In genomic region chr14:62185078-62185477, GRCh38 we compare ENCODE assay signal across 19 cellular contexts.
DNase-seq lines count a peak whose midpoint lies in the region; ATAC-seq and TF ChIP-seq lines count a peak whose summit lies in the region.
"Had no signal": no experiment of that assay in that cellular context is flagged by ENCODE, and none has a peak within 500 bp of the region (broad histone marks: within the 10 kb centered on the region; RNA-seq: fewer than 3 reads in every experiment).

No MANE protein-coding gene starts in this region.

- no peak overlapping the region for H4K5ac ChIP-seq in IMR-90 (ENCODE audit: low read depth, low read length)

- TF ChIP-seq CTCF in IMR-90 (conservative IDR thresholded peaks at IDR 0.05; ENCODE audit: low read depth, low read length): no peak
- no peak for TF ChIP-seq CTCF in fibroblast of mammary gland (conservative IDR thresholded peaks at IDR 0.05; ENCODE audit: control insufficient read depth, insufficient read depth, low read depth, low read length)
- TF ChIP-seq CTCF in progenitor cell of endocrine pancreas (IDR thresholded peaks at IDR 0.05; ENCODE audit: unreplicated experiment): no peak

- H2BK5ac ChIP-seq in IMR-90 (ENCODE audit: low read depth, low read length, poor library complexity, severe bottlenecking): no peak overlapping the region

- peaks cover 7% of the 10 kb centered on the region for H3K27me3 Mint-ChIP-seq in activated CD4-positive, alpha-beta memory T cell treated with anti-CD3 and anti-CD28 coated beads for 36 hours
- H3K27me3 Mint-ChIP-seq in progenitor cell of endocrine pancreas: no peaks in the 10 kb centered on the region

- BruUV-seq in IMR-90 (replicated peaks; lab: Mats Ljungman, UMichigan): no TSS peak

- intact Hi-C loops in IMR-90 (cut with micrococcal nuclease): loop anchor here (10.0 kb wide), 2 partner anchors 260 to 470 kb away; no protein-coding TSS in a partner anchor
- intact Hi-C loops in activated CD4-positive, alpha-beta memory T cell treated with anti-CD3 and anti-CD28 coated beads for 36 hours (cut with micrococcal nuclease): no loop called here

- DNase-seq in ELR (ENCODE audit: low read depth): peak; percentile 19
- DNase-seq in IMR-90: peak; percentile 18
- peak; percentile 30 for DNase-seq in adipocyte (ENCODE audit: low read depth)
- peak; percentile 28 for DNase-seq in fibroblast of mammary gland (ENCODE audit: low read depth)
- no peak for DNase-seq in NCI-H345 treated with DMSO at 0.1 percent for 48 hours (lab: John Stamatoyannopoulos, UW; ENCODE audit: unreplicated experiment)
- DNase-seq in activated CD4-positive, alpha-beta memory T cell treated with anti-CD3 and anti-CD28 coated beads for 36 hours: no peak
- DNase-seq in progenitor cell of endocrine pancreas (ENCODE audit: low spot score, unreplicated experiment): no peak
- DNase-seq: H9; NCI-H1105 treated with DMSO at 0.1 percent for 48 hours; NCI-H187; NCI-H446 treated with DMSO at 0.1 percent for 48 hours; NCI-H526 treated with DMSO at 0.1 percent for 48 hours; NK-92 treated with Interleukin-12 subunit alpha and Interleukin-12 subunit beta, amount 100 ng/mL, for 24 hours; SJCRH30 had no signal

- H4K8ac ChIP-seq in IMR-90 (ENCODE audit: low read depth in 2 of 2, low read length in 2 of 2): no peak overlapping the region

- H4K91ac ChIP-seq in IMR-90 (ENCODE audit: insufficient read depth, low read depth, low read length): no peak overlapping the region

- no peaks in the 10 kb centered on the region for H3K9me3 Mint-ChIP-seq in activated CD4-positive, alpha-beta memory T cell treated with anti-CD3 and anti-CD28 coated beads for 36 hours
- no peaks in the 10 kb centered on the region for H3K9me3 Mint-ChIP-seq in progenitor cell of endocrine pancreas (ENCODE audit: low read depth)
- H3K9me3 Mint-ChIP-seq: H9 had no signal

- H2BK120ac ChIP-seq in IMR-90 (ENCODE audit: low read depth, low read length): no peak overlapping the region

- no peak overlapping the region for H3K4me3 Mint-ChIP-seq in activated CD4-positive, alpha-beta memory T cell treated with anti-CD3 and anti-CD28 coated beads for 36 hours
- H3K4me3 Mint-ChIP-seq in progenitor cell of endocrine pancreas (ENCODE audit: low read depth): no peak overlapping the region
- H3K4me3 Mint-ChIP-seq: B cell, H9 had no signal

- no peak overlapping the region for H3K27ac ChIP-seq in IMR-90 (ENCODE audit: insufficient read depth, low read length)
- H3K27ac ChIP-seq: A549, KMS-11, SJCRH30 had no signal

- no peaks in the 10 kb centered on the region for H3K9me1 ChIP-seq in IMR-90 (ENCODE audit: insufficient read depth, low read length)

- TF ChIP-seq RAD21 in IMR-90 (IDR thresholded peaks at IDR 0.05; ENCODE audit: low read length): no peak

- H2AFZ ChIP-seq in IMR-90 (replicated peaks; ENCODE audit: low read length, poor library complexity): no peak overlapping the region

- no peak overlapping the region for H3K56ac ChIP-seq in IMR-90 (ENCODE audit: extremely low read depth, insufficient read depth, low read length)

- H2AK9ac ChIP-seq in IMR-90 (replicated peaks; ENCODE audit: low read depth, low read length, poor library complexity): no peak overlapping the region

- H3K14ac ChIP-seq in IMR-90 (replicated peaks; ENCODE audit: low read depth, low read length): no peak overlapping the region

- no peaks in the 10 kb centered on the region for H3K4me1 Mint-ChIP-seq in activated CD4-positive, alpha-beta memory T cell treated with anti-CD3 and anti-CD28 coated beads for 36 hours (ENCODE audit: low read depth)
- no peaks in the 10 kb centered on the region for H3K4me1 Mint-ChIP-seq in progenitor cell of endocrine pancreas (ENCODE audit: low read depth)
- H3K4me1 Mint-ChIP-seq: B cell had no signal

- no peaks in the 10 kb centered on the region for H4K20me1 ChIP-seq in IMR-90 (ENCODE audit: insufficient read depth, low read length)

- H3K4me1 ChIP-seq in IMR-90 (ENCODE audit: control insufficient read depth, insufficient read depth, low read length) (no peaks in the 10 kb centered on the region), adipocyte (ENCODE audit: control insufficient read depth, insufficient read depth, low read length) (peaks cover 5% of the 10 kb centered on the region)
- H3K4me1 ChIP-seq: A549, SJCRH30 had no signal

- no peak overlapping the region for H3K4ac ChIP-seq in IMR-90 (ENCODE audit: low read depth, low read length)

- H3K27ac Mint-ChIP-seq in activated CD4-positive, alpha-beta memory T cell treated with anti-CD3 and anti-CD28 coated beads for 36 hours: no peak overlapping the region
- no peak overlapping the region for H3K27ac Mint-ChIP-seq in progenitor cell of endocrine pancreas
- H3K27ac Mint-ChIP-seq: B cell, H9 had no signal

- CTCF ChIA-PET in IMR-90 (lab: Yijun Ruan, JAX): no interaction called here
- CTCF ChIA-PET in activated CD4-positive, alpha-beta memory T cell treated with anti-CD3 and anti-CD28 coated beads for 36 hours (lab: Charles Lee): no interaction called here

- no peak overlapping the region for H2AK5ac ChIP-seq in IMR-90 (ENCODE audit: low read depth, low read length)

- H3K9ac ChIP-seq in IMR-90 (ENCODE audit: low read depth, low read length) (no peak overlapping the region), adipocyte (ENCODE audit: low read length) (no peak overlapping the region)
- H3K9ac ChIP-seq: KMS-11 had no signal

- ATAC-seq in IMR-90 (ENCODE audit: low read depth) (peak; percentile 62; the same call in 1 of the 2 replicates), GM21360 (IDR thresholded peaks at IDR 0.05; ENCODE audit: unreplicated experiment) (no peak)
- ATAC-seq: A549, Panc1 had no signal

- H3K4me3 ChIP-seq in IMR-90 (ENCODE audit: insufficient read depth, low read depth, low read length): no peak overlapping the region
- H3K4me3 ChIP-seq in adipocyte (ENCODE audit: low read length): no peak overlapping the region
- H3K4me3 ChIP-seq in fibroblast of mammary gland (ENCODE audit: control insufficient read depth, low read depth, low read length): no peak overlapping the region
- H3K4me3 ChIP-seq: A549, SJCRH30 had no signal

- no peak for TF ChIP-seq POLR2A in IMR-90 (IDR thresholded peaks at IDR 0.05; ENCODE audit: low read depth, low read length)

- no CpG with 5 or more reads among the region's 1 CpG for WGBS in IMR-90 (ENCODE audit: extremely low coverage in 2 of 2, insufficient read length in 1 of 2), 2 experiments

- H3K36me3 ChIP-seq in IMR-90 (ENCODE audit: control insufficient read depth, insufficient read depth, low read length) (no peaks in the 10 kb centered on the region), adipocyte (ENCODE audit: control insufficient read depth, insufficient read depth, low read length, severe bottlenecking) (no peaks in the 10 kb centered on the region)
- H3K36me3 ChIP-seq: SJCRH30 had no signal

- no peak overlapping the region for H3K4me2 ChIP-seq in IMR-90 (ENCODE audit: low read depth, low read length)
- H3K4me2 ChIP-seq: A549, KMS-11 had no signal

- H3K27me3 ChIP-seq in IMR-90 (ENCODE audit: control insufficient read depth, insufficient read depth, low read length) (peaks cover 3% of the 10 kb centered on the region; the same call in 1 of the 2 replicates), adipocyte (replicated peaks; ENCODE audit: control insufficient read depth, insufficient read depth, low read length) (no peaks in the 10 kb centered on the region)
- H3K27me3 ChIP-seq: SJCRH30 had no signal

- no peak overlapping the region for H2BK15ac ChIP-seq in IMR-90 (ENCODE audit: low read depth, low read length)

- no peak overlapping the region for H3K18ac ChIP-seq in IMR-90 (ENCODE audit: low read depth, low read length)

- H3K9me3 ChIP-seq in IMR-90 (ENCODE audit: control insufficient read depth, insufficient read depth, low read length) (no peaks in the 10 kb centered on the region), adipocyte (ENCODE audit: control insufficient read depth, low read length) (no peaks in the 10 kb centered on the region)
- H3K9me3 ChIP-seq: A549, SJCRH30 had no signal

- POLR2A ChIA-PET in IMR-90 (lab: Charles Lee; ENCODE audit: unreplicated experiment): no interaction called here
- POLR2A ChIA-PET in activated CD4-positive, alpha-beta memory T cell treated with anti-CD3 and anti-CD28 coated beads for 36 hours (lab: Charles Lee): no interaction called here

- dilution Hi-C loops in IMR-90 (cut with HindIII; ENCODE audit: low sequenced_read_pairs, unreplicated experiment): no loop called here

- no peak overlapping the region for H3K23ac ChIP-seq in IMR-90 (ENCODE audit: low read depth, low read length)

- in situ Hi-C loops in IMR-90 (cut with MboI; ENCODE audit: low sequenced_read_pairs): loop anchor here (10.0 kb wide), 2 partner anchors 850 to 950 kb away; no protein-coding TSS in a partner anchor

- H3K36me3 Mint-ChIP-seq in activated CD4-positive, alpha-beta memory T cell treated with anti-CD3 and anti-CD28 coated beads for 36 hours: no peaks in the 10 kb centered on the region
- no peaks in the 10 kb centered on the region for H3K36me3 Mint-ChIP-seq in progenitor cell of endocrine pancreas (ENCODE audit: insufficient read depth)

- H3K79me1 ChIP-seq in IMR-90 (ENCODE audit: low read depth in 1 of 2, low read length in 2 of 2): no peaks in the 10 kb centered on the region

- no peak overlapping the region for H2BK20ac ChIP-seq in IMR-90 (ENCODE audit: low read depth, low read length)

TF ChIP-seq in IMR-90, 13 proteins besides CTCF, POLR2A, EP300 and RAD21:
- TF ChIP-seq MAFK (IDR thresholded peaks at IDR 0.05; ENCODE audit: low read depth, low read length) (no peak), RFX5 (IDR thresholded peaks at IDR 0.05; ENCODE audit: low read depth, low read length) (no peak)

Comparison
In these comparisons a context has a peak if more than half of its experiments do, and no peak if none do; other contexts are left out.
1. DNase-seq: peak in ELR (single experiment), IMR-90 (single experiment), adipocyte (single experiment) and fibroblast of mammary gland (single experiment); none in NCI-H345 treated with DMSO at 0.1 percent for 48 hours (single experiment), activated CD4-positive, alpha-beta memory T cell treated with anti-CD3 and anti-CD28 coated beads for 36 hours (single experiment) and progenitor cell of endocrine pancreas (single experiment).